Comparison of ENCODE assay signal across 1 cellular context in genomic region chr9:37784640-37785483, GRCh38.
TF ChIP-seq lines count a peak whose summit lies in the region.

TSS of gene EXOSC3 (minus strand) at chr9:37785064. CDS start at chr9:37785044, 20 bp downstream.

TF ChIP-seq in HepG2, 621 proteins besides CTCF, POLR2A, EP300 and RAD21 (continued from another document and continues in another):
- TF ChIP-seq ZBTB34 (CRISPR knock-in tag; IDR thresholded peaks at IDR 0.05) (no peak), SPEN (CRISPR knock-in tag; IDR thresholded peaks at IDR 0.05; ENCODE audit: low read depth) (peak; percentile 72), ARNT2 (CRISPR knock-in tag; IDR thresholded peaks at IDR 0.05; ENCODE audit: low read depth) (peak; percentile 86), ZMAT5 (CRISPR knock-in tag; IDR thresholded peaks at IDR 0.05; ENCODE audit: borderline replicate concordance, low read depth) (no peak), PHF8 (CRISPR knock-in tag; IDR thresholded peaks at IDR 0.05) (peak; percentile 99), PLSCR1 (CRISPR knock-in tag; IDR thresholded peaks at IDR 0.05; ENCODE audit: borderline replicate concordance) (no peak), ZNF260 (CRISPR knock-in tag; IDR thresholded peaks at IDR 0.05; ENCODE audit: borderline replicate concordance, low read depth) (no peak), ETV6 (CRISPR knock-in tag; conservative IDR thresholded peaks at IDR 0.05) (peak; percentile 92), ZNF282 (IDR thresholded peaks at IDR 0.05; ENCODE audit: partially characterized antibody) (no peak), RERE (CRISPR knock-in tag; IDR thresholded peaks at IDR 0.05; ENCODE audit: low read depth) (no peak), TCF7L2 (IDR thresholded peaks at IDR 0.05; ENCODE audit: low read depth, low read length) (no peak), TFDP2 (CRISPR knock-in tag; IDR thresholded peaks at IDR 0.05) (peak; percentile 88), ZBTB38 (CRISPR knock-in tag; IDR thresholded peaks at IDR 0.05) (no peak; the same call in 1 of the 2 replicates), AHDC1 (CRISPR knock-in tag; IDR thresholded peaks at IDR 0.05; ENCODE audit: borderline replicate concordance) (no peak), ZSCAN22 (CRISPR knock-in tag; IDR thresholded peaks at IDR 0.05) (no peak), TBX3 (IDR thresholded peaks at IDR 0.05; ENCODE audit: borderline replicate concordance) (no peak), ZNF713 (CRISPR knock-in tag; IDR thresholded peaks at IDR 0.05) (no peak), ZFP36 (IDR thresholded peaks at IDR 0.05; ENCODE audit: borderline replicate concordance, low read depth, low read length, partially characterized antibody) (no peak), TOPORS (CRISPR knock-in tag; IDR thresholded peaks at IDR 0.05) (peak; percentile 89), ZNF280D (CRISPR knock-in tag; IDR thresholded peaks at IDR 0.05) (no peak), ZBTB44 (CRISPR knock-in tag; IDR thresholded peaks at IDR 0.05) (no peak), SUZ12 (IDR thresholded peaks at IDR 0.05; ENCODE audit: low read depth, low read length) (no peak), POLR2AphosphoS5 (IDR thresholded peaks at IDR 0.05; ENCODE audit: low read depth, low read length) (peak; percentile 97), FOXA3 (CRISPR knock-in tag; IDR thresholded peaks at IDR 0.05) (no peak; the same call in 1 of the 2 replicates), TSC22D2 (CRISPR knock-in tag; IDR thresholded peaks at IDR 0.05; ENCODE audit: borderline replicate concordance) (no peak), PRDM15 (CRISPR knock-in tag; IDR thresholded peaks at IDR 0.05) (0 out of 2 replicates have a peak, but pooled peaks have one; percentile 26), FOXK1 (CRISPR knock-in tag; IDR thresholded peaks at IDR 0.05; ENCODE audit: borderline replicate concordance, low read depth) (peak; percentile 55; the same call in 1 of the 2 replicates)
